In genomic region chr1:40715660-40716059, GRCh38 we compare ENCODE assay signal across 1 cellular context.
TF ChIP-seq lines count a peak whose summit lies in the region.

No MANE protein-coding gene starts in this region.

TF ChIP-seq in HepG2, 621 proteins besides CTCF, POLR2A, EP300 and RAD21 (continued from another document and continues in another):
- TF ChIP-seq, protein P1, sequence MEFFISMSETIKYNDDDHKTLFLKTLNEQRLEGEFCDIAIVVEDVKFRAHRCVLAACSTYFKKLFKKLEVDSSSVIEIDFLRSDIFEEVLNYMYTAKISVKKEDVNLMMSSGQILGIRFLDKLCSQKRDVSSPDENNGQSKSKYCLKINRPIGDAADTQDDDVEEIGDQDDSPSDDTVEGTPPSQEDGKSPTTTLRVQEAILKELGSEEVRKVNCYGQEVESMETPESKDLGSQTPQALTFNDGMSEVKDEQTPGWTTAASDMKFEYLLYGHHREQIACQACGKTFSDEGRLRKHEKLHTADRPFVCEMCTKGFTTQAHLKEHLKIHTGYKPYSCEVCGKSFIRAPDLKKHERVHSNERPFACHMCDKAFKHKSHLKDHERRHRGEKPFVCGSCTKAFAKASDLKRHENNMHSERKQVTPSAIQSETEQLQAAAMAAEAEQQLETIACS (CRISPR knock-in tag; IDR thresholded peaks at IDR 0.05) = no peak
- TF ChIP-seq NFRKB (IDR thresholded peaks at IDR 0.05) (no peak), RARA (CRISPR knock-in tag; IDR thresholded peaks at IDR 0.05) (peak; percentile 72), RARG (CRISPR knock-in tag; IDR thresholded peaks at IDR 0.05; ENCODE audit: low read depth) (no peak), KAT8 (CRISPR knock-in tag; IDR thresholded peaks at IDR 0.05) (peak; percentile 54; the same call in 1 of the 2 replicates), RERE (CRISPR knock-in tag; IDR thresholded peaks at IDR 0.05; ENCODE audit: low read depth) (peak; percentile 68; the same call in 1 of the 2 replicates), CREB1 (IDR thresholded peaks at IDR 0.05) (no peak), CREB1 (CRISPR knock-in tag; IDR thresholded peaks at IDR 0.05) (peak; percentile 62; the same call in 1 of the 2 replicates), ELF3 (CRISPR knock-in tag; IDR thresholded peaks at IDR 0.05) (peak; percentile 81), ELF4 (CRISPR knock-in tag; IDR thresholded peaks at IDR 0.05; ENCODE audit: borderline replicate concordance) (no peak), ZNF431 (CRISPR knock-in tag; IDR thresholded peaks at IDR 0.05; ENCODE audit: borderline replicate concordance, low read depth) (no peak), THAP11 (CRISPR knock-in tag; IDR thresholded peaks at IDR 0.05) (peak; percentile 40), HNF4A (CRISPR knock-in tag; IDR thresholded peaks at IDR 0.05) (peak; percentile 42; the same call in 1 of the 2 replicates), CBFB (CRISPR knock-in tag; IDR thresholded peaks at IDR 0.05) (no peak), HNRNPH1 (optimal IDR thresholded peaks at IDR 0.05; ENCODE audit: low read depth, low read length) (no peak), IKZF1 (IDR thresholded peaks at IDR 0.05) (no peak), ZBTB33 (CRISPR knock-in tag; IDR thresholded peaks at IDR 0.05) (no peak), NFAT5 (CRISPR knock-in tag; IDR thresholded peaks at IDR 0.05) (no peak), GATAD2A (CRISPR knock-in tag; IDR thresholded peaks at IDR 0.05) (peak; percentile 75)
- TF ChIP-seq, protein P2, sequence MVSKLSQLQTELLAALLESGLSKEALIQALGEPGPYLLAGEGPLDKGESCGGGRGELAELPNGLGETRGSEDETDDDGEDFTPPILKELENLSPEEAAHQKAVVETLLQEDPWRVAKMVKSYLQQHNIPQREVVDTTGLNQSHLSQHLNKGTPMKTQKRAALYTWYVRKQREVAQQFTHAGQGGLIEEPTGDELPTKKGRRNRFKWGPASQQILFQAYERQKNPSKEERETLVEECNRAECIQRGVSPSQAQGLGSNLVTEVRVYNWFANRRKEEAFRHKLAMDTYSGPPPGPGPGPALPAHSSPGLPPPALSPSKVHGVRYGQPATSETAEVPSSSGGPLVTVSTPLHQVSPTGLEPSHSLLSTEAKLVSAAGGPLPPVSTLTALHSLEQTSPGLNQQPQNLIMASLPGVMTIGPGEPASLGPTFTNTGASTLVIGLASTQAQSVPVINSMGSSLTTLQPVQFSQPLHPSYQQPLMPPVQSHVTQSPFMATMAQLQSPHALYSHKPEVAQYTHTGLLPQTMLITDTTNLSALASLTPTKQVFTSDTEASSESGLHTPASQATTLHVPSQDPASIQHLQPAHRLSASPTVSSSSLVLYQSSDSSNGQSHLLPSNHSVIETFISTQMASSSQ (IDR thresholded peaks at IDR 0.05; ENCODE audit: low read depth) = peak; percentile 95
- TF ChIP-seq, protein P2 (CRISPR knock-in tag; IDR thresholded peaks at IDR 0.05; ENCODE audit: borderline replicate concordance) = peak; percentile 94; the same call in 1 of the 2 replicates
- TF ChIP-seq, protein P3, sequence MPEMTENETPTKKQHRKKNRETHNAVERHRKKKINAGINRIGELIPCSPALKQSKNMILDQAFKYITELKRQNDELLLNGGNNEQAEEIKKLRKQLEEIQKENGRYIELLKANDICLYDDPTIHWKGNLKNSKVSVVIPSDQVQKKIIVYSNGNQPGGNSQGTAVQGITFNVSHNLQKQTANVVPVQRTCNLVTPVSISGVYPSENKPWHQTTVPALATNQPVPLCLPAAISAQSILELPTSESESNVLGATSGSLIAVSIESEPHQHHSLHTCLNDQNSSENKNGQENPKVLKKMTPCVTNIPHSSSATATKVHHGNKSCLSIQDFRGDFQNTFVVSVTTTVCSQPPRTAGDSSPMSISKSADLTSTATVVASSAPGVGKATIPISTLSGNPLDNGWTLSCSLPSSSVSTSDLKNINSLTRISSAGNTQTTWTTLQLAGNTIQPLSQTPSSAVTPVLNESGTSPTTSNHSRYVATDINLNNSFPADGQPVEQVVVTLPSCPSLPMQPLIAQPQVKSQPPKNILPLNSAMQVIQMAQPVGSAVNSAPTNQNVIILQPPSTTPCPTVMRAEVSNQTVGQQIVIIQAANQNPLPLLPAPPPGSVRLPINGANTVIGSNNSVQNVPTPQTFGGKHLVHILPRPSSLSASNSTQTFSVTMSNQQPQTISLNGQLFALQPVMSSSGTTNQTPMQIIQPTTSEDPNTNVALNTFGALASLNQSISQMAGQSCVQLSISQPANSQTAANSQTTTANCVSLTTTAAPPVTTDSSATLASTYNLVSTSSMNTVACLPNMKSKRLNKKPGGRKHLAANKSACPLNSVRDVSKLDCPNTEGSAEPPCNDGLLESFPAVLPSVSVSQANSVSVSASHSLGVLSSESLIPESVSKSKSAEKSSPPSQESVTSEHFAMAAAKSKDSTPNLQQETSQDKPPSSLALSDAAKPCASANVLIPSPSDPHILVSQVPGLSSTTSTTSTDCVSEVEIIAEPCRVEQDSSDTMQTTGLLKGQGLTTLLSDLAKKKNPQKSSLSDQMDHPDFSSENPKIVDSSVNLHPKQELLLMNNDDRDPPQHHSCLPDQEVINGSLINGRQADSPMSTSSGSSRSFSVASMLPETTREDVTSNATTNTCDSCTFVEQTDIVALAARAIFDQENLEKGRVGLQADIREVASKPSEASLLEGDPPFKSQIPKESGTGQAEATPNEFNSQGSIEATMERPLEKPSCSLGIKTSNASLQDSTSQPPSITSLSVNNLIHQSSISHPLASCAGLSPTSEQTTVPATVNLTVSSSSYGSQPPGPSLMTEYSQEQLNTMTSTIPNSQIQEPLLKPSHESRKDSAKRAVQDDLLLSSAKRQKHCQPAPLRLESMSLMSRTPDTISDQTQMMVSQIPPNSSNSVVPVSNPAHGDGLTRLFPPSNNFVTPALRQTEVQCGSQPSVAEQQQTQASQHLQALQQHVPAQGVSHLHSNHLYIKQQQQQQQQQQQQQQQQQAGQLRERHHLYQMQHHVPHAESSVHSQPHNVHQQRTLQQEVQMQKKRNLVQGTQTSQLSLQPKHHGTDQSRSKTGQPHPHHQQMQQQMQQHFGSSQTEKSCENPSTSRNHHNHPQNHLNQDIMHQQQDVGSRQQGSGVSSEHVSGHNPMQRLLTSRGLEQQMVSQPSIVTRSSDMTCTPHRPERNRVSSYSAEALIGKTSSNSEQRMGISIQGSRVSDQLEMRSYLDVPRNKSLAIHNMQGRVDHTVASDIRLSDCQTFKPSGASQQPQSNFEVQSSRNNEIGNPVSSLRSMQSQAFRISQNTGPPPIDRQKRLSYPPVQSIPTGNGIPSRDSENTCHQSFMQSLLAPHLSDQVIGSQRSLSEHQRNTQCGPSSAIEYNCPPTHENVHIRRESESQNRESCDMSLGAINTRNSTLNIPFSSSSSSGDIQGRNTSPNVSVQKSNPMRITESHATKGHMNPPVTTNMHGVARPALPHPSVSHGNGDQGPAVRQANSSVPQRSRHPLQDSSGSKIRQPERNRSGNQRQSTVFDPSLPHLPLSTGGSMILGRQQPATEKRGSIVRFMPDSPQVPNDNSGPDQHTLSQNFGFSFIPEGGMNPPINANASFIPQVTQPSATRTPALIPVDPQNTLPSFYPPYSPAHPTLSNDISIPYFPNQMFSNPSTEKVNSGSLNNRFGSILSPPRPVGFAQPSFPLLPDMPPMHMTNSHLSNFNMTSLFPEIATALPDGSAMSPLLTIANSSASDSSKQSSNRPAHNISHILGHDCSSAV (CRISPR knock-in tag; IDR thresholded peaks at IDR 0.05; ENCODE audit: borderline replicate concordance) = no peak
- TF ChIP-seq, protein P4, sequence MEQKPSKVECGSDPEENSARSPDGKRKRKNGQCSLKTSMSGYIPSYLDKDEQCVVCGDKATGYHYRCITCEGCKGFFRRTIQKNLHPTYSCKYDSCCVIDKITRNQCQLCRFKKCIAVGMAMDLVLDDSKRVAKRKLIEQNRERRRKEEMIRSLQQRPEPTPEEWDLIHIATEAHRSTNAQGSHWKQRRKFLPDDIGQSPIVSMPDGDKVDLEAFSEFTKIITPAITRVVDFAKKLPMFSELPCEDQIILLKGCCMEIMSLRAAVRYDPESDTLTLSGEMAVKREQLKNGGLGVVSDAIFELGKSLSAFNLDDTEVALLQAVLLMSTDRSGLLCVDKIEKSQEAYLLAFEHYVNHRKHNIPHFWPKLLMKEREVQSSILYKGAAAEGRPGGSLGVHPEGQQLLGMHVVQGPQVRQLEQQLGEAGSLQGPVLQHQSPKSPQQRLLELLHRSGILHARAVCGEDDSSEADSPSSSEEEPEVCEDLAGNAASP (CRISPR knock-in tag; IDR thresholded peaks at IDR 0.05; ENCODE audit: borderline replicate concordance) = peak; percentile 29; the same call in 1 of the 2 replicates
